In the genomic region with DNA sequence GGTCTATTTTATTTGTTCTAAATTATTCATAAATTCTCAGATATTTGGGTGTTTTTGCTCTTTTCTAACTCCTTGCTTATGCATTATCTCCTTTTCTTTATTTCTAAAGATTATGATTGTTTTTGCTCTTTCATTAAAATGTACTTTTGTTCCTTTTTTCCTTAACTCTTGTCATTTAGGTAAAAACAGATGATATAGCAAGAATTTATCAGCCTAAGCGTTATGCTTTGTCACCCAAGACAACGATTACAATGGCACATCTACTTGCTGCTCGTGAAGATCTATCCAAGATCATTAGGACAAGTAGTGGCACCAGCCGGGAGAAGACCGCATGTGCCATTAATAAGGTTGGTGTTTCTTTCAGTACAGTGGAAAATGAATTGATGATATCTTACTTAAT, we compare ENCODE assay signal across 16 cellular contexts.
DNase-seq lines count a peak whose midpoint lies in the region; ATAC-seq and TF ChIP-seq lines count a peak whose summit lies in the region.
"Had no signal": no experiment of that assay in that cellular context is flagged by ENCODE, and none has a peak within 500 bp of the region (broad histone marks: within the 10 kb centered on the region; RNA-seq: fewer than 3 reads in every experiment).

No MANE protein-coding gene starts in this region.

- no peak for TF ChIP-seq POLR2A in GM18505 (IDR thresholded peaks at IDR 0.05; ENCODE audit: borderline replicate concordance, extremely low read depth, insufficient read depth, insufficient read length)

- H3K27ac Mint-ChIP-seq in T-helper 2 cell treated with Interferon-gamma antibody and Interleukin-4, amounts not matched to agents 5 μg/mL and 100 μg/mL, for 36 hours: peak overlapping the region; percentile 11
- H3K27ac Mint-ChIP-seq in stimulated activated naive CD8-positive, alpha-beta T cell treated with anti-CD3 and anti-CD28 coated beads, Interleukin-15, Interleukin-2, amounts not matched to agents 100 ng/mL and 50 ng/mL, for 24 hours: peak overlapping the region; percentile 13
- H3K27ac Mint-ChIP-seq in stimulated activated naive CD8-positive, alpha-beta T cell treated with anti-CD3 and anti-CD28 coated beads, Interleukin-15, amount 100 ng/mL, for 72 hours: no peak overlapping the region
- H3K27ac Mint-ChIP-seq in effector memory CD8-positive, alpha-beta T cell: peak overlapping the region; percentile 29 to 82
- peak overlapping the region; percentile 9 for H3K27ac Mint-ChIP-seq in stimulated activated naive B cell treated with anti-CD40 and anti-IgM and Interleukin-4, amounts not matched to agents 10 μg/mL and 1 μg/mL and 100 μg/mL, for 72 hours

- H3K36me3 Mint-ChIP-seq in T-helper 2 cell treated with Interferon-gamma antibody and Interleukin-4, amounts not matched to agents 5 μg/mL and 100 μg/mL, for 36 hours (ENCODE audit: low read depth): peaks cover 38% of the 10 kb centered on the region
- peaks cover 51% of the 10 kb centered on the region for H3K36me3 Mint-ChIP-seq in stimulated activated naive CD8-positive, alpha-beta T cell treated with anti-CD3 and anti-CD28 coated beads, Interleukin-15, Interleukin-2, amounts not matched to agents 100 ng/mL and 50 ng/mL, for 24 hours (ENCODE audit: low read depth)
- peaks cover 16% of the 10 kb centered on the region for H3K36me3 Mint-ChIP-seq in effector memory CD8-positive, alpha-beta T cell (ENCODE audit: insufficient read depth)
- H3K36me3 Mint-ChIP-seq in stimulated activated naive B cell treated with anti-CD40 and anti-IgM and Interleukin-4, amounts not matched to agents 10 μg/mL and 1 μg/mL and 100 μg/mL, for 72 hours: peaks cover 13 to 32% of the 10 kb centered on the region in 2 donors

- no peak for ATAC-seq in stimulated activated naive CD8-positive, alpha-beta T cell treated with anti-CD3 and anti-CD28 coated beads, Interleukin-15, amount 100 ng/mL, for 72 hours
- no peak for ATAC-seq in effector memory CD8-positive, alpha-beta T cell (replicated peaks)
- ATAC-seq in stimulated activated naive B cell treated with anti-CD40 and anti-IgM and Interleukin-4, amounts not matched to agents 10 μg/mL and 1 μg/mL and 100 μg/mL, for 72 hours (replicated peaks): no peak
- no peak for ATAC-seq in GM18505 (IDR thresholded peaks at IDR 0.05; ENCODE audit: unreplicated experiment)
- ATAC-seq: HepG2, PC-3 had no signal

- no peaks in the 10 kb centered on the region for H3K9me3 Mint-ChIP-seq in T-helper 2 cell treated with Interferon-gamma antibody and Interleukin-4, amounts not matched to agents 5 μg/mL and 100 μg/mL, for 36 hours
- no peaks in the 10 kb centered on the region for H3K9me3 Mint-ChIP-seq in stimulated activated naive CD8-positive, alpha-beta T cell treated with anti-CD3 and anti-CD28 coated beads, Interleukin-15, Interleukin-2, amounts not matched to agents 100 ng/mL and 50 ng/mL, for 24 hours
- no peaks in the 10 kb centered on the region for H3K9me3 Mint-ChIP-seq in stimulated activated naive CD8-positive, alpha-beta T cell treated with anti-CD3 and anti-CD28 coated beads, Interleukin-15, amount 100 ng/mL, for 72 hours
- H3K9me3 Mint-ChIP-seq in effector memory CD8-positive, alpha-beta T cell: no peaks in the 10 kb centered on the region
- no peaks in the 10 kb centered on the region for H3K9me3 Mint-ChIP-seq in stimulated activated naive B cell treated with anti-CD40 and anti-IgM and Interleukin-4, amounts not matched to agents 10 μg/mL and 1 μg/mL and 100 μg/mL, for 72 hours

- no peaks in the 10 kb centered on the region for H3K27me3 Mint-ChIP-seq in T-helper 2 cell treated with Interferon-gamma antibody and Interleukin-4, amounts not matched to agents 5 μg/mL and 100 μg/mL, for 36 hours (ENCODE audit: low read depth)
- H3K27me3 Mint-ChIP-seq in stimulated activated naive CD8-positive, alpha-beta T cell treated with anti-CD3 and anti-CD28 coated beads, Interleukin-15, Interleukin-2, amounts not matched to agents 100 ng/mL and 50 ng/mL, for 24 hours: no peaks in the 10 kb centered on the region
- H3K27me3 Mint-ChIP-seq in stimulated activated naive CD8-positive, alpha-beta T cell treated with anti-CD3 and anti-CD28 coated beads, Interleukin-15, amount 100 ng/mL, for 72 hours: no peaks in the 10 kb centered on the region
- no peaks in the 10 kb centered on the region for H3K27me3 Mint-ChIP-seq in effector memory CD8-positive, alpha-beta T cell
- H3K27me3 Mint-ChIP-seq in stimulated activated naive B cell treated with anti-CD40 and anti-IgM and Interleukin-4, amounts not matched to agents 10 μg/mL and 1 μg/mL and 100 μg/mL, for 72 hours: no peaks in the 10 kb centered on the region

- no peak overlapping the region for H3K4me3 Mint-ChIP-seq in T-helper 2 cell treated with Interferon-gamma antibody and Interleukin-4, amounts not matched to agents 5 μg/mL and 100 μg/mL, for 36 hours
- no peak overlapping the region for H3K4me3 Mint-ChIP-seq in stimulated activated naive CD8-positive, alpha-beta T cell treated with anti-CD3 and anti-CD28 coated beads, Interleukin-15, Interleukin-2, amounts not matched to agents 100 ng/mL and 50 ng/mL, for 24 hours
- no peak overlapping the region for H3K4me3 Mint-ChIP-seq in stimulated activated naive CD8-positive, alpha-beta T cell treated with anti-CD3 and anti-CD28 coated beads, Interleukin-15, amount 100 ng/mL, for 72 hours
- no peak overlapping the region for H3K4me3 Mint-ChIP-seq in effector memory CD8-positive, alpha-beta T cell
- H3K4me3 Mint-ChIP-seq in stimulated activated naive B cell treated with anti-CD40 and anti-IgM and Interleukin-4, amounts not matched to agents 10 μg/mL and 1 μg/mL and 100 μg/mL, for 72 hours: no peak overlapping the region

- no peak for DNase-seq in T-helper 2 cell treated with Interferon-gamma antibody and Interleukin-4, amounts not matched to agents 5 μg/mL and 100 μg/mL, for 36 hours (ENCODE audit: low spot score)
- DNase-seq in T-helper 2 cell: no peak
- DNase-seq in stimulated activated naive CD8-positive, alpha-beta T cell treated with anti-CD3 and anti-CD28 coated beads, Interleukin-15, amount 100 ng/mL, for 72 hours: no peak
- DNase-seq in effector memory CD8-positive, alpha-beta T cell: no peak
- no peak for DNase-seq in stimulated activated naive B cell treated with anti-CD40 and anti-IgM and Interleukin-4, amounts not matched to agents 10 μg/mL and 1 μg/mL and 100 μg/mL, for 72 hours
- DNase-seq in NCI-H345 (lab: John Stamatoyannopoulos, UW): no peak
- DNase-seq: COR-L47, NCI-H1092, NCI-H146, NCI-H2081, NCI-H510A treated with DMSO at 0.1 percent for 48 hours, NCI-H82, PC-3 had no signal

- peaks cover 13% of the 10 kb centered on the region for H3K4me1 Mint-ChIP-seq in T-helper 2 cell treated with Interferon-gamma antibody and Interleukin-4, amounts not matched to agents 5 μg/mL and 100 μg/mL, for 36 hours (ENCODE audit: low read depth)
- H3K4me1 Mint-ChIP-seq in stimulated activated naive CD8-positive, alpha-beta T cell treated with anti-CD3 and anti-CD28 coated beads, Interleukin-15, Interleukin-2, amounts not matched to agents 100 ng/mL and 50 ng/mL, for 24 hours (ENCODE audit: low read depth): peaks cover 35% of the 10 kb centered on the region
- H3K4me1 Mint-ChIP-seq in stimulated activated naive CD8-positive, alpha-beta T cell treated with anti-CD3 and anti-CD28 coated beads, Interleukin-15, amount 100 ng/mL, for 72 hours: peaks cover 13% of the 10 kb centered on the region
- peaks cover 7 to 29% of the 10 kb centered on the region in 2 donors for H3K4me1 Mint-ChIP-seq in effector memory CD8-positive, alpha-beta T cell (ENCODE audit: low read depth in 2 of 2)
- H3K4me1 Mint-ChIP-seq in stimulated activated naive B cell treated with anti-CD40 and anti-IgM and Interleukin-4, amounts not matched to agents 10 μg/mL and 1 μg/mL and 100 μg/mL, for 72 hours: peaks cover 0 to 5% of the 10 kb centered on the region in 2 donors

Comparison
In these comparisons a context has a peak if more than half of its experiments do, and no peak if none do; other contexts are left out.
1. H3K27ac Mint-ChIP-seq: peak in T-helper 2 cell treated with Interferon-gamma antibody and Interleukin-4, amounts not matched to agents 5 μg/mL and 100 μg/mL, for 36 hours (single experiment), stimulated activated naive CD8-positive, alpha-beta T cell treated with anti-CD3 and anti-CD28 coated beads, Interleukin-15, Interleukin-2, amounts not matched to agents 100 ng/mL and 50 ng/mL, for 24 hours (single experiment), effector memory CD8-positive, alpha-beta T cell (2 of 2) and stimulated activated naive B cell treated with anti-CD40 and anti-IgM and Interleukin-4, amounts not matched to agents 10 μg/mL and 1 μg/mL and 100 μg/mL, for 72 hours (single experiment); none in stimulated activated naive CD8-positive, alpha-beta T cell treated with anti-CD3 and anti-CD28 coated beads, Interleukin-15, amount 100 ng/mL, for 72 hours (0 of 2).